ENCODE assay signal across 8 cellular contexts in the genomic region with DNA sequence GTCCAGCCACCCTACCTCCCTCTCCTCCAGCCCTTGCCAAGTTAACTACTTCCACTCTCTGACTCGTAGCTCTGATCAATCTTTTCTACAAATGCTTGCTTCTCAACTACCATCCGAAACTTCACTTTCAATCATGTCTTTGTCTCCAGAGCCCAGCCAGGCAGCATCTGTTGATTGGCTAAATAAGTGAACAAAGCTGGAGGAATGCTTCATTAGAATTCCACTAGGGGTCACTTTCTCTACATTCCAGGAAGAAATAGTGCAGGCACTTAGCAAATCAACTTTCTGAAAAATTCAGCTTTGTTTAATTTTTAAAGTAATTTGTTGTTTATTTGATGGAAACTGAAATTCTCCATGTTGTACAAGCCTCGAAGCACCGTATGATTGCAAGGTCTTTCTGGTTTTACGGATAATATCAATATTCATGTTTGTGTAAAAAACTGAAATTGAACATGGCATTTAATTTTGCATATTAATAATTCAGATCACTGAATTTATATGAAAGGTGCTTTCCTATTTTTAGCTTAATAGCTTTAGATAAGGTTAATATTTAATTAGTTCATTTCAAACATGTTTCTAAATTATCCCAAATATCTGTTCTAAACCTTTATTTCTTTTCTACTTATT. TPM values are rescaled to one million over a fixed set of nuclear protein-coding genes. Genes with fewer than 3 reads are reported as not detected.
DNase-seq lines count a peak whose midpoint lies in the region; ATAC-seq and TF ChIP-seq lines count a peak whose summit lies in the region.

No MANE protein-coding gene starts in this region.

- peaks cover 0 to 8% (median 0%) of the 10 kb centered on the region in 9 donors for H3K27me3 ChIP-seq in heart left ventricle

- H3K9me3 Mint-ChIP-seq in activated CD8-positive, alpha-beta T cell treated with anti-CD3 and anti-CD28 coated beads, Interleukin-2, amount 10 ng/mL, durations not matched to agents 7 days and 5 days (ENCODE audit: insufficient read depth), result no peaks in the 10 kb centered on the region

- peaks cover 1% of the 10 kb centered on the region for H3K4me1 Mint-ChIP-seq in activated CD8-positive, alpha-beta T cell treated with anti-CD3 and anti-CD28 coated beads, Interleukin-2, amount 10 ng/mL, durations not matched to agents 7 days and 5 days (ENCODE audit: low read depth)

- H3K4me1 ChIP-seq in heart left ventricle, result peaks cover 0 to 26% (median 0%) of the 10 kb centered on the region in 12 donors

- H3K27me3 Mint-ChIP-seq in activated CD8-positive, alpha-beta T cell treated with anti-CD3 and anti-CD28 coated beads, Interleukin-2, amount 10 ng/mL, durations not matched to agents 7 days and 5 days (ENCODE audit: low read depth), result peaks cover 2% of the 10 kb centered on the region

- no peak overlapping the region for H3K27ac Mint-ChIP-seq in activated CD8-positive, alpha-beta T cell treated with anti-CD3 and anti-CD28 coated beads, Interleukin-2, amount 10 ng/mL, durations not matched to agents 7 days and 5 days

- DNase-seq in DMS 273 (lab: John Stamatoyannopoulos, UW; ENCODE audit: unreplicated experiment) (peak; percentile 65), DMS 273 treated with DMSO at 0.1 percent for 48 hours (lab: John Stamatoyannopoulos, UW) (no peak), HCEC 1CT (peak; percentile 63), NCI-H2171 treated with DMSO at 0.1 percent for 48 hours (lab: John Stamatoyannopoulos, UW) (peak; percentile 28), heart left ventricle (no peak), sciatic nerve (ENCODE audit: low spot score) (no peak)
- peak; percentile 33 for DNase-seq in activated CD8-positive, alpha-beta T cell treated with anti-CD3 and anti-CD28 coated beads, Interleukin-2, amount 10 ng/mL, durations not matched to agents 7 days and 5 days

- no peaks in the 10 kb centered on the region for H3K36me3 Mint-ChIP-seq in activated CD8-positive, alpha-beta T cell treated with anti-CD3 and anti-CD28 coated beads, Interleukin-2, amount 10 ng/mL, durations not matched to agents 7 days and 5 days (ENCODE audit: low read depth)

- WGBS in heart left ventricle, 4 donors, result 65 to 75% (median 68%) methylated on average over 5 of the region's 5 CpGs

- no peak for TF ChIP-seq POLR2A in heart left ventricle (IDR thresholded peaks at IDR 0.05)

- POLR2A ChIA-PET in activated CD8-positive, alpha-beta T cell treated with anti-CD3 and anti-CD28 coated beads, Interleukin-2, amount 10 ng/mL, durations not matched to agents 7 days and 5 days (lab: Charles Lee), result interaction anchor here (0.6 to 1.4 kb wide), 3 partner anchors 18 to 101 kb away, joined by 3 read pairs; a partner anchor contains a TSS

- CTCF ChIA-PET in activated CD8-positive, alpha-beta T cell treated with anti-CD3 and anti-CD28 coated beads, Interleukin-2, amount 10 ng/mL, durations not matched to agents 7 days and 5 days (lab: Charles Lee), result interaction anchor here (0.6 to 4.4 kb wide), 41 partner anchors 10 to 446 kb away, joined by 3 to 37 read pairs (median 5); a partner anchor contains a TSS

- H3K36me3 ChIP-seq in heart left ventricle, result no peaks in the 10 kb centered on the region

- ATAC-seq in activated CD8-positive, alpha-beta T cell treated with anti-CD3 and anti-CD28 coated beads, Interleukin-2, amount 10 ng/mL, durations not matched to agents 7 days and 5 days, result peak; percentile 72
- ATAC-seq in heart left ventricle, result peak in 1 of 4 donors; percentile 47
- peak; percentile 63 for ATAC-seq in sciatic nerve
- no peak for ATAC-seq in HG03280 (IDR thresholded peaks at IDR 0.05; ENCODE audit: unreplicated experiment)

- H3K4me3 ChIP-seq in heart left ventricle, result no peak overlapping the region

- peak overlapping the region in 1 of 12 donors; percentile 76 for H3K27ac ChIP-seq in heart left ventricle

- no peaks in the 10 kb centered on the region for H3K9me3 ChIP-seq in heart left ventricle

- intact Hi-C loops in heart left ventricle (cut with DNase I), result loop anchor here in 8 of 10 donors (5.0 to 10.0 kb wide), 5 partner anchors 137 to 585 kb away; no protein-coding TSS in a partner anchor
- intact Hi-C loops in sciatic nerve (cut with DNase I), result no loop called here

- H3K4me3 Mint-ChIP-seq in activated CD8-positive, alpha-beta T cell treated with anti-CD3 and anti-CD28 coated beads, Interleukin-2, amount 10 ng/mL, durations not matched to agents 7 days and 5 days, result no peak overlapping the region

- peak; percentile 14 to 70 (median 53) for TF ChIP-seq CTCF in heart left ventricle (IDR thresholded peaks at IDR 0.05)

RNA-seq across cellular contexts. Expression of a gene that starts 32.4 kb away (rescaled TPM):
- 10 to 100 TPM; 24.2 to 25.7 TPM for total RNA-seq in activated CD8-positive, alpha-beta T cell treated with anti-CD3 and anti-CD28 coated beads, Interleukin-2, amount 10 ng/mL, durations not matched to agents 7 days and 5 days
- total RNA-seq in heart left ventricle, result 1 to 10 TPM in 5 of 9 donors, under 1 TPM in 4; 0.32 to 4.3 (median 1.1) TPM
- polyA plus RNA-seq in heart left ventricle, result under 1 TPM; 0.35 to 0.38 TPM
- total RNA-seq in sciatic nerve, result 8.7 TPM

Comparison
In these comparisons a context has a peak if more than half of its experiments do, and no peak if none do; other contexts are left out.
1. DNase-seq: peak in DMS 273 (single experiment), HCEC 1CT (single experiment), NCI-H2171 treated with DMSO at 0.1 percent for 48 hours (single experiment) and activated CD8-positive, alpha-beta T cell treated with anti-CD3 and anti-CD28 coated beads, Interleukin-2, amount 10 ng/mL, durations not matched to agents 7 days and 5 days (single experiment); none in DMS 273 treated with DMSO at 0.1 percent for 48 hours (single experiment), heart left ventricle (0 of 5) and sciatic nerve (single experiment).